Comparison of ENCODE assay signal across 19 cellular contexts in the genomic region with DNA sequence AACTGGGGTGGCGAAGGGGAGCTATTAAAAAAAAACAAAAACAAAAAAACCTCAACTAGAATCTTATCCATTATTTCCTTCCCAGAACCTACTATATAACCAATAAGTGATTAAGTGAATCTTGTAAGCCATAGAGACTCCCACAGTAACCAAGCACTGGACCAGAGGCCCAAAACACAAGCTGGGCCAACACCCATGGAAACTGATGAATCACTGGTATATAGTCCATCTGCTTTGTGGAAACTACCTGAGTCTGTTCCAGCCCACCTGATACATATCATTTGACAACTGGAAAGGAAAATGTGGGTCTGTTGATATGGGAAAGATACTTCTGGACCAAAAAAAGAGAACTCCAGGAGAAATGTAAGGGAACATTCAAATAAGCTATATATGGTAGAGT.
A peak's percentile ranks its signal among the peaks of the same experiment; 100 is the strongest.
DNase-seq lines count a peak whose midpoint lies in the region; ATAC-seq, FAIRE-seq and TF ChIP-seq lines count a peak whose summit lies in the region.
"Had no signal": no experiment of that assay in that cellular context is flagged by ENCODE, and none has a peak within 500 bp of the region (broad histone marks: within the 10 kb centered on the region; RNA-seq: fewer than 3 reads in every experiment).

No MANE protein-coding gene starts in this region.

- H3K9me1 ChIP-seq in endothelial cell of umbilical vein (replicated peaks; ENCODE audit: control insufficient read depth, extremely low read depth, insufficient read depth, low read length) = no peaks in the 10 kb centered on the region

- TF ChIP-seq POLR2A in endothelial cell of umbilical vein (IDR thresholded peaks at IDR 0.05; ENCODE audit: low read depth, low read length) = no peak

- no peaks in the 10 kb centered on the region for H4K20me1 ChIP-seq in GM23248 (ENCODE audit: insufficient read depth)
- no peaks in the 10 kb centered on the region for H4K20me1 ChIP-seq in PC-3 (ENCODE audit: low read length)
- no peaks in the 10 kb centered on the region for H4K20me1 ChIP-seq in endothelial cell of umbilical vein (replicated peaks; ENCODE audit: control insufficient read depth, extremely low read depth, insufficient read depth, low read length)

- DNase-seq in GM23248 (peak; percentile 66), PC-3 (peak; percentile 9), endothelial cell of umbilical vein (ENCODE audit: low read depth, low spot score) (peak; percentile 26), mesenchymal stem cell (no peak), DMS114 treated with DMSO at 0.1 percent for 48 hours (lab: John Stamatoyannopoulos, UW; ENCODE audit: unreplicated experiment) (no peak), coronary artery (ENCODE audit: low spot score) (no peak), GOT3 (lab: John Stamatoyannopoulos, UW) (no peak)
- DNase-seq: CD4-positive, alpha-beta T cell; DMS53; H9; IMR-90; Kasumi-1; MM.1S; NCI-H1092 treated with DMSO at 0.1 percent for 48 hours; NCI-H2107; NCI-H526 treated with DMSO at 0.1 percent for 48 hours; RPMI8226; SIG-M5 had no signal

- peaks cover 46% of the 10 kb centered on the region for H3K4me1 ChIP-seq in GM23248 (ENCODE audit: insufficient read depth)
- H3K4me1 ChIP-seq in PC-3 (ENCODE audit: insufficient read depth, low read length) = peaks cover 12% of the 10 kb centered on the region; the same call in 1 of the 2 replicates
- H3K4me1 ChIP-seq in endothelial cell of umbilical vein (ENCODE audit: control insufficient read depth, extremely low read depth, insufficient read depth, low read length) = peaks cover 39% of the 10 kb centered on the region
- H3K4me1 ChIP-seq in mesenchymal stem cell (ENCODE audit: control insufficient read depth, insufficient read depth, low read depth, low read length) = no peaks in the 10 kb centered on the region

- no peaks in the 10 kb centered on the region for H3K27me3 ChIP-seq in GM23248 (replicated peaks; ENCODE audit: insufficient read depth)
- H3K27me3 ChIP-seq in PC-3 (ENCODE audit: low read length) = no peaks in the 10 kb centered on the region
- H3K27me3 ChIP-seq in endothelial cell of umbilical vein (ENCODE audit: control insufficient read depth in 2 of 2, insufficient read depth in 2 of 2, low read length in 2 of 2) = no peaks in the 10 kb centered on the region
- no peaks in the 10 kb centered on the region for H3K27me3 ChIP-seq in mesenchymal stem cell (ENCODE audit: control insufficient read depth in 1 of 2, insufficient read depth in 1 of 2, low read length in 2 of 2)

- WGBS in GM23248 (ENCODE audit: low coverage in 1 of 2, low lambda C conversion rate in 2 of 2, missing lambda C conversion rate in 2 of 2), 2 experiments = 94 to 100% methylated on average over 1 of the region's 1 CpG
- 83% methylated on average over 1 of the region's 1 CpG for WGBS in mesenchymal stem cell

- H3K36me3 ChIP-seq in GM23248 (ENCODE audit: low read depth) = no peaks in the 10 kb centered on the region
- H3K36me3 ChIP-seq in PC-3 (ENCODE audit: low read depth, low read length) = no peaks in the 10 kb centered on the region
- H3K36me3 ChIP-seq in endothelial cell of umbilical vein (ENCODE audit: control insufficient read depth in 2 of 2, extremely low read depth in 1 of 2, insufficient read depth in 2 of 2, low read length in 2 of 2) = peaks cover 2 to 6% of the 10 kb centered on the region in 2 experiments
- H3K36me3 ChIP-seq in mesenchymal stem cell (ENCODE audit: control insufficient read depth in 1 of 2, insufficient read depth in 2 of 2, low read depth in 1 of 2, low read length in 2 of 2) = no peaks in the 10 kb centered on the region

- POLR2A ChIA-PET in PC-3 (lab: Charles Lee; ENCODE audit: unreplicated experiment) = interaction anchor here (0.6 kb wide), 1 partner anchor 187 kb away, joined by 16 read pairs; no protein-coding TSS in a partner anchor
- POLR2A ChIA-PET in endothelial cell of umbilical vein (lab: Charles Lee) = interaction anchor here (0.7 to 1.1 kb wide), 3 partner anchors 33 to 68 kb away, joined by 3 to 5 read pairs (median 4); no protein-coding TSS in a partner anchor

- H3K9me2 ChIP-seq in GM23248 (ENCODE audit: insufficient read depth) (no peaks in the 10 kb centered on the region), PC-3 (replicated peaks; ENCODE audit: low read length) (no peaks in the 10 kb centered on the region)

- peak overlapping the region; percentile 77 for H3K27ac ChIP-seq in GM23248
- no peak overlapping the region for H3K27ac ChIP-seq in PC-3 (ENCODE audit: low read length)
- no peak overlapping the region for H3K27ac ChIP-seq in endothelial cell of umbilical vein (ENCODE audit: insufficient read depth, low read depth, low read length)
- H3K27ac ChIP-seq in mesenchymal stem cell (ENCODE audit: low read length, poor library complexity, severe bottlenecking) = no peak overlapping the region
- no peak overlapping the region for H3K27ac ChIP-seq in coronary artery

- H3F3A ChIP-seq in GM23248 (ENCODE audit: insufficient read depth) (peaks cover 47% of the 10 kb centered on the region), PC-3 (ENCODE audit: low read length, unreplicated experiment) (no peaks in the 10 kb centered on the region)

- no peak overlapping the region for H2BK15ac ChIP-seq in mesenchymal stem cell (ENCODE audit: low read depth, poor library complexity, severe bottlenecking)

- TF ChIP-seq CTCF in PC-3 (conservative IDR thresholded peaks at IDR 0.05; ENCODE audit: low read depth, low read length) (no peak), endothelial cell of umbilical vein (IDR thresholded peaks at IDR 0.05; ENCODE audit: extremely low read depth in 1 of 2, insufficient read depth in 1 of 2, low read depth in 1 of 2, low read length in 2 of 2) (no peak), coronary artery (IDR thresholded peaks at IDR 0.05) (no peak)

- no peak overlapping the region for H2BK120ac ChIP-seq in mesenchymal stem cell (ENCODE audit: low read depth, low read length)

- H3K9ac ChIP-seq in GM23248 (no peak overlapping the region), PC-3 (ENCODE audit: low read length) (no peak overlapping the region), endothelial cell of umbilical vein (replicated peaks; ENCODE audit: extremely low read depth, insufficient read depth, low read length) (no peak overlapping the region), mesenchymal stem cell (ENCODE audit: low read length) (peak overlapping the region; percentile 79)

- H2AFZ ChIP-seq in GM23248 = no peak overlapping the region
- no peak overlapping the region for H2AFZ ChIP-seq in PC-3 (ENCODE audit: low read length)
- no peak overlapping the region for H2AFZ ChIP-seq in endothelial cell of umbilical vein (ENCODE audit: low read depth, low read length)
- H2AFZ ChIP-seq in mesenchymal stem cell (ENCODE audit: low read depth, low read length) = no peak overlapping the region

- in situ Hi-C loops in GM23248 (cut with MboI) = no loop called here

- H4K8ac ChIP-seq in mesenchymal stem cell (ENCODE audit: low read length) = no peak overlapping the region

- no peak overlapping the region for H3K14ac ChIP-seq in mesenchymal stem cell (ENCODE audit: low read length in 2 of 2)

- CTCF ChIA-PET in PC-3 (lab: Charles Lee) = no interaction called here
- CTCF ChIA-PET in endothelial cell of umbilical vein (lab: Charles Lee) = interaction anchor here (0.8 to 1.6 kb wide), 3 partner anchors 12 to 120 kb away, joined by 3 read pairs; no protein-coding TSS in a partner anchor

- H2AK5ac ChIP-seq in mesenchymal stem cell (ENCODE audit: low read length, severe bottlenecking) = no peak overlapping the region

- H3K18ac ChIP-seq in mesenchymal stem cell (ENCODE audit: low read depth in 1 of 2, low read length in 2 of 2) = no peak overlapping the region

- 0 out of 2 replicates have a peak, but pooled peaks cover 6% of the 10 kb centered on the region for H3K79me2 ChIP-seq in GM23248 (ENCODE audit: insufficient read depth)
- H3K79me2 ChIP-seq in PC-3 (ENCODE audit: low read length) = no peaks in the 10 kb centered on the region
- peaks cover 5% of the 10 kb centered on the region for H3K79me2 ChIP-seq in endothelial cell of umbilical vein (ENCODE audit: control insufficient read depth, insufficient read depth, low read length)

- FAIRE-seq in endothelial cell of umbilical vein (lab: Jason Lieb, UNC) = no peak
- FAIRE-seq: GM19239 had no signal

- H3K4me3 ChIP-seq in GM23248 = 0 out of 2 replicates have a peak overlapping the region, but pooled peaks have one; percentile 45
- no peak overlapping the region for H3K4me3 ChIP-seq in PC-3 (ENCODE audit: low read length)
- no peak overlapping the region for H3K4me3 ChIP-seq in endothelial cell of umbilical vein (replicated peaks in 1 of 3; ENCODE audit: insufficient read depth in 1 of 3, low read depth in 1 of 3, low read length in 3 of 3)
- H3K4me3 ChIP-seq in mesenchymal stem cell (ENCODE audit: insufficient read depth in 1 of 2, low read depth in 1 of 2, low read length in 2 of 2) = no peak overlapping the region
- H3K4me3 ChIP-seq in coronary artery = no peak overlapping the region

- no peak overlapping the region for H2BK5ac ChIP-seq in mesenchymal stem cell (ENCODE audit: low read depth, low read length, poor library complexity, severe bottlenecking)

- H3K4ac ChIP-seq in mesenchymal stem cell (ENCODE audit: low read depth in 1 of 2, low read length in 2 of 2) = no peak overlapping the region

- ATAC-seq in PC-3 = no peak

- H3K9me3 ChIP-seq in GM23248 (ENCODE audit: low read depth) (no peaks in the 10 kb centered on the region), PC-3 (ENCODE audit: low read length) (no peaks in the 10 kb centered on the region), endothelial cell of umbilical vein (replicated peaks; ENCODE audit: control insufficient read depth, insufficient read depth, low read length) (no peaks in the 10 kb centered on the region), mesenchymal stem cell (ENCODE audit: control insufficient read depth, low read length) (no peaks in the 10 kb centered on the region)

- no peak overlapping the region for H4K91ac ChIP-seq in mesenchymal stem cell (ENCODE audit: low read length)

- BruUV-seq in PC-3 (replicated peaks; lab: Mats Ljungman, UMichigan) (no TSS peak), endothelial cell of umbilical vein (replicated peaks; lab: Mats Ljungman, UMichigan) (no TSS peak)

- no peak overlapping the region for H3K4me2 ChIP-seq in GM23248 (ENCODE audit: unreplicated experiment)
- no peak overlapping the region for H3K4me2 ChIP-seq in PC-3 (ENCODE audit: low read length)
- no peak overlapping the region for H3K4me2 ChIP-seq in endothelial cell of umbilical vein (ENCODE audit: insufficient read depth, low read length)
- no peak overlapping the region for H3K4me2 ChIP-seq in mesenchymal stem cell (ENCODE audit: low read length, poor library complexity, severe bottlenecking)

- H3K79me1 ChIP-seq in mesenchymal stem cell (replicated peaks; ENCODE audit: low read length, poor library complexity, severe bottlenecking) = no peaks in the 10 kb centered on the region

- no peak overlapping the region for H3K23ac ChIP-seq in mesenchymal stem cell (ENCODE audit: low read length in 2 of 2)

- intact Hi-C loops in PC-3 (cut with micrococcal nuclease) (no loop called here), endothelial cell of umbilical vein (cut with micrococcal nuclease) (no loop called here)

- no peak overlapping the region for H2BK12ac ChIP-seq in mesenchymal stem cell (ENCODE audit: low read length in 2 of 2)

- dilution Hi-C loops in endothelial cell of umbilical vein (cut with MboI; ENCODE audit: extremely low pct_ligation_motif_present, low sequenced_read_pairs) = no loop called here

TF ChIP-seq in endothelial cell of umbilical vein, 7 proteins besides CTCF, POLR2A, EP300 and RAD21 (continues in another document):
- TF ChIP-seq JUN (IDR thresholded peaks at IDR 0.05; ENCODE audit: borderline replicate concordance, insufficient read depth, insufficient read length, low read depth) = no peak

Comparison
In these comparisons a context has a peak if more than half of its experiments do, and no peak if none do; other contexts are left out.
1. DNase-seq: peak in GM23248 (single experiment), PC-3 (single experiment) and endothelial cell of umbilical vein (single experiment); none in mesenchymal stem cell (single experiment), DMS114 treated with DMSO at 0.1 percent for 48 hours (single experiment), coronary artery (single experiment) and GOT3 (single experiment).